Comparison of ENCODE assay signal across 1 cellular context in genomic region chr2:26503238-26503880, GRCh38.
TF ChIP-seq lines count a peak whose summit lies in the region.

No MANE protein-coding gene starts in this region.

TF ChIP-seq in K562, 482 proteins besides CTCF, POLR2A, EP300 and RAD21 (continued from another document and continues in another):
- TF ChIP-seq POLR2AphosphoS5 (IDR thresholded peaks at IDR 0.05; ENCODE audit: control insufficient read depth, insufficient read depth, low read depth, low read length) (no peak), ZNF311 (CRISPR knock-in tag; IDR thresholded peaks at IDR 0.05) (no peak), TFAP4 (CRISPR knock-in tag; IDR thresholded peaks at IDR 0.05; ENCODE audit: borderline replicate concordance) (peak; percentile 79), REST (CRISPR knock-in tag; IDR thresholded peaks at IDR 0.05; ENCODE audit: low read depth) (no peak), SRF (CRISPR knock-in tag; IDR thresholded peaks at IDR 0.05) (peak in 1 of 2 experiments; percentile 50; a peak in 1 of 4 replicates), L3MBTL2 (IDR thresholded peaks at IDR 0.05) (peak; percentile 98), RBM25 (IDR thresholded peaks at IDR 0.05; ENCODE audit: low read depth, low read length, severe bottlenecking) (no peak), AFF4 (CRISPR knock-in tag; IDR thresholded peaks at IDR 0.05) (peak; percentile 58; the same call in 1 of the 2 replicates), E2F8 (IDR thresholded peaks at IDR 0.05; ENCODE audit: low read depth, partially characterized antibody) (peak; percentile 73), MXI1 (IDR thresholded peaks at IDR 0.05; ENCODE audit: low read depth, low read length) (no peak), ZNF224 (CRISPR knock-in tag; IDR thresholded peaks at IDR 0.05) (no peak), TRIM24 (IDR thresholded peaks at IDR 0.05) (peak in 1 of 2 experiments; percentile 37; a peak in 1 of 4 replicates), E2F4 (CRISPR knock-in tag; IDR thresholded peaks at IDR 0.05; ENCODE audit: low read depth) (no peak), HDAC2 (IDR thresholded peaks at IDR 0.05) (peak; percentile 80), SIN3B (IDR thresholded peaks at IDR 0.05; ENCODE audit: low read depth) (peak; percentile 57; the same call in 1 of the 2 replicates), FOXK2 (conservative IDR thresholded peaks at IDR 0.05 in 1 of 2, IDR thresholded peaks at IDR 0.05 in 1 of 2; ENCODE audit: low read depth in 2 of 2) (no peak), ZBTB7A (IDR thresholded peaks at IDR 0.05; ENCODE audit: borderline replicate concordance, control insufficient read depth, low read depth, low read length) (peak; percentile 47), TFE3 (CRISPR knock-in tag; IDR thresholded peaks at IDR 0.05) (no peak), ZNF740 (CRISPR knock-in tag; IDR thresholded peaks at IDR 0.05) (no peak; the same call in 1 of the 2 replicates), ZNF740 (tag; IDR thresholded peaks at IDR 0.05) (no peak), ZNF140 (CRISPR knock-in tag; IDR thresholded peaks at IDR 0.05) (no peak), GMEB1 (CRISPR knock-in tag; IDR thresholded peaks at IDR 0.05) (no peak)
